8 cellular contexts compared by ENCODE assay signal in the genomic region with DNA sequence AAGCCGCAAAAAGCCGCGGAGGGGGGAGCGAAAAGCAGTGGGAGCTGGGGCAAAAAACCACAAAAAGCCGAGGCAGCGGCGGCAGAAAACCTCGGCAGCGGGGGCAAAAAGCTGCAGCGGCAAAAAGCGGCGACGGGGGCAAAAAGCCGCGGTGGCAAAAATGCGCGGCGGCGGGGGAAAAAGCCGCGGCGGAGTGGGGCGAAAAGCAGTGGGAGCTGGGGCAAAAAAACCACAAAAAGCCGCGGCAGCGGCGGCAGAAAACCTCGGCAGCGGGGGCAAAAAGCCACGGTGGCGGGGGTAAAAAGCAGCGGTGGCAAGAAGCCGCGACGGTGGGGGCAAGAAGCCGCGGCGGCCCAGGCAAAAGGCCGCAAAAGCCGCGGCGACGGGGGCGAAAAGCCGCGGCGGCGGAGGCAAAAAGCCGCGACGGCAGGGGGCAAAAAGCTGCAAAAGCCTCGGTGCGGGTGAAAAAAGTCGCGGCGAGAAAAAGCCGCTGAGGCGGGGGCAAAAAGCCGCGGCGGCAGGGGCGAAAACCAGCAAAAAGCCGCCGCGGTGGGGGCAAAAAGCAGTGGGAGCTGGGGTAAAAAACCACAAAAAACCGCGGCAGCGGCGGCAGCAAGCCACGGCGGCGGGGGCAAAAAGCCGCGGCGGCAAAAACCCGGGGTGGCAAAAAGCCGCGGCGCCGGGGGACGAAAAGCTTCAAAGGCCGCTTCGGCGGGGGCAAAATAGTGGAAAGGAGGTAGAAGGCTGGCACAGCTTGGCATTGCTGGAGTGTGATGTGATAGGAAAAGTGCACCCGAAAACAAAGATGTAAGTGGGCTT.
DNase-seq lines count a peak whose midpoint lies in the region; ATAC-seq, FAIRE-seq and TF ChIP-seq lines count a peak whose summit lies in the region.

No MANE protein-coding gene starts in this region.

- H3K9me3 ChIP-seq in CD4-positive, CD25-positive, alpha-beta regulatory T cell (ENCODE audit: control insufficient read depth in 2 of 2, low read length in 2 of 2), result no peaks in the 10 kb centered on the region
- peaks cover 6% of the 10 kb centered on the region; the same call in 1 of the 2 replicates for H3K9me3 ChIP-seq in MG63

- H3K27ac ChIP-seq in CD4-positive, CD25-positive, alpha-beta regulatory T cell (ENCODE audit: insufficient read depth, low read length, poor library complexity, severe bottlenecking), result no peak overlapping the region

- peak overlapping the region; percentile 41 for H3K4me3 ChIP-seq in CD4-positive, CD25-positive, alpha-beta regulatory T cell (ENCODE audit: low read depth, low read length)
- H3K4me3 ChIP-seq in MG63, result peak overlapping the region; percentile 51
- H3K4me3 ChIP-seq in bronchial epithelial cell (ENCODE audit: low read depth, low read length), result peak overlapping the region; percentile 30

- H3K36me3 Mint-ChIP-seq in CD4-positive, CD25-positive, alpha-beta regulatory T cell, result no peaks in the 10 kb centered on the region
- peaks cover 0 to 5% of the 10 kb centered on the region in 2 donors for H3K36me3 Mint-ChIP-seq in naive B cell

- H3K27me3 Mint-ChIP-seq in CD4-positive, CD25-positive, alpha-beta regulatory T cell, result peaks cover 32% of the 10 kb centered on the region
- peaks cover 16 to 22% (median 16%) of the 10 kb centered on the region in 3 donors for H3K27me3 Mint-ChIP-seq in naive B cell

- peak in 2 of 3 donors; percentile 8 to 17 for DNase-seq in CD4-positive, CD25-positive, alpha-beta regulatory T cell
- DNase-seq in MG63, result peak; percentile 20
- DNase-seq in bronchial epithelial cell (ENCODE audit: low read depth), result no peak
- no peak for DNase-seq in naive B cell
- DNase-seq in AG08395 (ENCODE audit: low spot score), result no peak
- DNase-seq in RKO (ENCODE audit: low spot score), result no peak
- DNase-seq in kidney tubule cell (ENCODE audit: low spot score), result no peak

- no peaks in the 10 kb centered on the region for H3K36me3 ChIP-seq in CD4-positive, CD25-positive, alpha-beta regulatory T cell (ENCODE audit: control insufficient read depth, insufficient read depth, low read length)
- H3K36me3 ChIP-seq in MG63 (no peaks in the 10 kb centered on the region), bronchial epithelial cell (ENCODE audit: control insufficient read depth, insufficient read depth, low read length) (no peaks in the 10 kb centered on the region)

- peak overlapping the region; percentile 54 to 89 (median 78) for H3K4me3 Mint-ChIP-seq in CD4-positive, CD25-positive, alpha-beta regulatory T cell
- peak overlapping the region; percentile 70 to 94 (median 86) for H3K4me3 Mint-ChIP-seq in naive B cell

- peaks cover 0 to 8% (median 0%) of the 10 kb centered on the region in 7 donors for H3K9me3 Mint-ChIP-seq in CD4-positive, CD25-positive, alpha-beta regulatory T cell
- H3K9me3 Mint-ChIP-seq in naive B cell, result peaks cover 0 to 3% (median 0%) of the 10 kb centered on the region in 7 donors

- TF ChIP-seq CTCF in bronchial epithelial cell (IDR thresholded peaks at IDR 0.05; ENCODE audit: insufficient read depth, low read length, severe bottlenecking), result no peak

- no peak for ATAC-seq in CD4-positive, CD25-positive, alpha-beta regulatory T cell (ENCODE audit: low read depth in 2 of 2)
- ATAC-seq in naive B cell (ENCODE audit: low read depth in 2 of 2) (peak in 1 of 2 donors; percentile 16), GM21390 (IDR thresholded peaks at IDR 0.05; ENCODE audit: unreplicated experiment) (no peak)

- H3K4me1 ChIP-seq in CD4-positive, CD25-positive, alpha-beta regulatory T cell (ENCODE audit: control insufficient read depth, insufficient read depth, low read length, poor library complexity, severe bottlenecking), result peaks cover 8% of the 10 kb centered on the region

- no peak for FAIRE-seq in bronchial epithelial cell (lab: Jason Lieb, UNC)

- peaks cover 12% of the 10 kb centered on the region for H3K27me3 ChIP-seq in CD4-positive, CD25-positive, alpha-beta regulatory T cell (ENCODE audit: control insufficient read depth, insufficient read depth, low read length)
- H3K27me3 ChIP-seq in MG63, result peaks cover 32% of the 10 kb centered on the region
- H3K27me3 ChIP-seq in bronchial epithelial cell (ENCODE audit: control insufficient read depth, insufficient read depth, low read length), result peaks cover 11% of the 10 kb centered on the region

- peaks cover 4 to 5% (median 5%) of the 10 kb centered on the region in 4 donors for H3K4me1 Mint-ChIP-seq in CD4-positive, CD25-positive, alpha-beta regulatory T cell
- peaks cover 8 to 12% (median 8%) of the 10 kb centered on the region in 3 donors for H3K4me1 Mint-ChIP-seq in naive B cell

- peak overlapping the region in 1 of 3 donors; percentile 59 for H3K27ac Mint-ChIP-seq in CD4-positive, CD25-positive, alpha-beta regulatory T cell
- H3K27ac Mint-ChIP-seq in naive B cell, result peak overlapping the region; percentile 23 to 93 (median 74)

Comparison
In these comparisons a context has a peak if more than half of its experiments do, and no peak if none do; other contexts are left out.
1. DNase-seq: peak in CD4-positive, CD25-positive, alpha-beta regulatory T cell (2 of 3) and MG63 (single experiment); none in bronchial epithelial cell (single experiment), naive B cell (single experiment), AG08395 (single experiment), RKO (single experiment) and kidney tubule cell (single experiment).
2. Peak in every context shown above with its lines, with median percentiles within 50 percentile points of each other: H3K4me3 ChIP-seq.